8 cellular contexts compared by ENCODE assay signal in the genomic region with DNA sequence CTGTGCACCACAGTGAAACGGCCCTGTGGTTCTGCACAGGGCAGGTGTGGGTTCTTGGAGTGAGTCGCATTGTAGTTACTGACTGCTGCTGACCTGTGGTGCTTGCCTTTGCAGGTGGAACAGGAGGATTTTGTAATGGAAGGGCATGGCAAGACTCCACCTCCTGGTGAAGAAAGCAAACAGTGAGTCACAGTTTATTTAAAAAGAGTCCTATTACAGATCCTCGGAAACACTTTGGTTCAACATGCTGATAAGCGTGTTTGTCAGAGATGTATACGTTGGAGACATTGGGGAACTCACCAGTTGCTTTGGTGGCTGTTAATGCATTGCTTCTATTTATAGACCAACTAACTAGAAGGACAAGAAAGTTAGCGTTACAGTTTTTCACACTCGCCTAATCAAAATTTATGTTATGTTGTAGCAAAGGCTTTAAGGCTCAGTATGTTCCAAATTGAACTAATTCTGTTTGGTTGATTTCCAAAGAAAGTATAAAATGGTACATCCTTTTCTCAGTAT. TPM values are rescaled to one million over a fixed set of nuclear protein-coding genes. Genes with fewer than 3 reads are reported as not detected.
DNase-seq lines count a peak whose midpoint lies in the region; ATAC-seq, FAIRE-seq and TF ChIP-seq lines count a peak whose summit lies in the region.

No MANE protein-coding gene starts in this region.

- H3K9me3 ChIP-seq in BE2C (no peaks in the 10 kb centered on the region), PC-9 (ENCODE audit: insufficient read depth, low read depth) (peaks cover 8% of the 10 kb centered on the region), pancreas (no peaks in the 10 kb centered on the region)

- DNase-seq in BE2C (no peak), HT-29 (ENCODE audit: low spot score) (peak; percentile 72), PC-9 (peak; percentile 68 to 98), epithelial cell of proximal tubule (ENCODE audit: low read depth) (no peak), pancreas (peak in 5 of 6 donors; percentile 38 to 80 (median 67)), NCI-H1694 treated with DMSO at 0.1 percent for 48 hours (lab: John Stamatoyannopoulos, UW) (no peak), mesenteric fat pad (ENCODE audit: low spot score) (no peak)

- no TSS peak for BruUV-seq in PC-9 (replicated peaks; lab: Mats Ljungman, UMichigan)

- CTCF ChIA-PET in PC-9 (lab: Charles Lee): no interaction called here

- no peaks in the 10 kb centered on the region for H3K27me3 ChIP-seq in BE2C
- H3K27me3 ChIP-seq in PC-9 (ENCODE audit: insufficient read depth, low read depth): no peaks in the 10 kb centered on the region
- no peaks in the 10 kb centered on the region for H3K27me3 ChIP-seq in pancreas

- H4K20me1 ChIP-seq in PC-9 (ENCODE audit: insufficient read depth): no peaks in the 10 kb centered on the region

- no peaks in the 10 kb centered on the region for H3K36me3 ChIP-seq in BE2C
- H3K36me3 ChIP-seq in PC-9 (ENCODE audit: low read depth): no peaks in the 10 kb centered on the region
- H3K36me3 ChIP-seq in pancreas: no peaks in the 10 kb centered on the region

- peak; percentile 47 for FAIRE-seq in pancreas (lab: Jason Lieb, UNC)

- H3K9me2 ChIP-seq in PC-9 (ENCODE audit: insufficient read depth): no peaks in the 10 kb centered on the region

- H3K4me3 ChIP-seq in BE2C (ENCODE audit: low read depth, low read length) (no peak overlapping the region), PC-9 (peak overlapping the region; percentile 0; the same call in 1 of the 2 replicates), epithelial cell of proximal tubule (ENCODE audit: low read depth, low read length) (no peak overlapping the region), pancreas (no peak overlapping the region)

- TF ChIP-seq CTCF in BE2C (IDR thresholded peaks at IDR 0.05; ENCODE audit: low read depth, low read length) (peak; percentile 19; the same call in 1 of the 2 replicates), PC-9 (conservative IDR thresholded peaks at IDR 0.05) (peak; percentile 54; the same call in 1 of the 2 replicates), epithelial cell of proximal tubule (conservative IDR thresholded peaks at IDR 0.05; ENCODE audit: low read depth, low read length) (peak; percentile 37), pancreas (IDR thresholded peaks at IDR 0.05) (no peak)

- peaks cover 35% of the 10 kb centered on the region for H3F3A ChIP-seq in PC-9 (ENCODE audit: insufficient read depth, low read depth)

- no peaks in the 10 kb centered on the region for H3K4me1 ChIP-seq in BE2C
- H3K4me1 ChIP-seq in PC-9 (replicated peaks; ENCODE audit: insufficient read depth): peaks cover 26% of the 10 kb centered on the region
- peaks cover 8 to 18% (median 10%) of the 10 kb centered on the region in 3 donors for H3K4me1 ChIP-seq in pancreas

- H2AFZ ChIP-seq in PC-9: no peak overlapping the region

- H3K4me2 ChIP-seq in PC-9: peak overlapping the region; percentile 61

- 16 to 27% methylated on average over 7 of the region's 7 CpGs for WGBS in pancreas, 2 donors

- intact Hi-C loops in PC-9 (cut with micrococcal nuclease; ENCODE audit: unreplicated experiment) (loop anchor here (1.0 kb wide), 2 partner anchors 21 to 112 kb away; partner anchors contain the start of gene TNRC6B), pancreas (cut with DNase I) (no loop called here)

- POLR2A ChIA-PET in PC-9 (lab: Charles Lee; ENCODE audit: unreplicated experiment): no interaction called here

- ATAC-seq in pancreas: peak; percentile 97 to 98 (median 98)
- no peak for ATAC-seq in HG03045 (IDR thresholded peaks at IDR 0.05; ENCODE audit: unreplicated experiment)

- H3K79me2 ChIP-seq in PC-9 (ENCODE audit: low read depth): no peaks in the 10 kb centered on the region

- H3K27ac ChIP-seq in PC-9: peak overlapping the region; percentile 36
- H3K27ac ChIP-seq in pancreas: peak overlapping the region in 2 of 4 donors; percentile 50 to 66

RNA-seq across cellular contexts. Expression of gene TNRC6B, which starts 21.7 kb away (rescaled TPM):
- 3.9 TPM for polyA plus RNA-seq in BE2C (2012; ENCODE audit: insufficient read depth, insufficient read length, low read depth)
- total RNA-seq in HT-29 (2014; rRNA removed; shearing (Covaris generic)): 10.5 and 12.2 TPM in 2 replicates
- 57.8 and 62.7 TPM in 2 replicates for total RNA-seq in PC-9 (2021)
- total RNA-seq in epithelial cell of proximal tubule: 9.4 and 9.5 TPM in 2 replicates
- total RNA-seq in pancreas: 10 to 100 TPM; 18.0 to 31.3 (median 22.5) TPM
- polyA plus RNA-seq in pancreas: 10 to 100 TPM in 1 of 2 donors, 1 to 10 TPM in 1; 2.2 to 15.5 TPM
- total RNA-seq in mesenteric fat pad: 37.4 TPM

Comparison
In these comparisons a context has a peak if more than half of its experiments do, and no peak if none do; other contexts are left out.
1. DNase-seq: peak in HT-29 (single experiment), PC-9 (2 of 2) and pancreas (5 of 6); none in BE2C (single experiment), epithelial cell of proximal tubule (single experiment), NCI-H1694 treated with DMSO at 0.1 percent for 48 hours (single experiment) and mesenteric fat pad (single experiment).
2. CTCF ChIP-seq: peak in BE2C (single experiment), PC-9 (single experiment) and epithelial cell of proximal tubule (single experiment); none in pancreas (0 of 4).